In the genomic region with DNA sequence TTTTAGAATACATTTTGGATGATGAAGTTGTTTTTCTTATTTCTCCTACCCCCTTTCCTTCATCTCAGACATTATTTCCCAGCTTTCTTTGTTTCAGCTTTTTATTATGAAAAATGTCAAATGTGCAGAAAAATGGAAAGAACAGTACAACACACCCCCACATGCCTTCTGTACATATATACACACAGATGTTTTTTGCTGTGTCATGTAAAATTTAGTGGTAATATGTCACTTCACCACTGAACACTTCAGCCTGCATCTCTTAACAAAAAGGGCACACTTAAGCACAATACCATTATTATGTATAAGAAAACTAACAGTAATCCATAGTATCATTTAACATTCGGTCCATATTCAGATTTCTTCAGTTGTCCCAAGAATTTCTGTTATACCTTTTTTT, we compare ENCODE assay signal across 15 cellular contexts. TPM values are rescaled to one million over a fixed set of nuclear protein-coding genes. Genes with fewer than 3 reads are reported as not detected.
DNase-seq lines count a peak whose midpoint lies in the region; ATAC-seq and TF ChIP-seq lines count a peak whose summit lies in the region.
"Had no signal": no experiment of that assay in that cellular context is flagged by ENCODE, and none has a peak within 500 bp of the region (broad histone marks: within the 10 kb centered on the region; RNA-seq: fewer than 3 reads in every experiment).

No MANE protein-coding gene starts in this region.

- intact Hi-C loops in Right ventricle myocardium superior (cut with DNase I), result no loop called here

- peak overlapping the region; percentile 32; the same call in 1 of the 2 replicates for H3K9ac ChIP-seq in SK-N-SH

- peak overlapping the region in 1 of 2 experiments; percentile 83; a peak in 3 of 4 replicates for H3K27ac ChIP-seq in SK-N-SH (ENCODE audit: low read depth in 2 of 2, low read length in 1 of 2)
- H3K27ac ChIP-seq: 22Rv1, C4-2B had no signal

- no peak for TF ChIP-seq EP300 in SK-N-SH (IDR thresholded peaks at IDR 0.05; ENCODE audit: borderline replicate concordance in 1 of 2, low read depth in 1 of 2, low read length in 1 of 2)

- H3K4me3 Mint-ChIP-seq in chondrocyte (ENCODE audit: unreplicated experiment) (no peak overlapping the region), nephron (no peak overlapping the region)

- H3K4me3 ChIP-seq in SK-N-SH (ENCODE audit: low read depth in 2 of 2, low read length in 1 of 2), result no peak overlapping the region
- H3K4me3 ChIP-seq: HAP-1 had no signal

- no peaks in the 10 kb centered on the region for H3K27me3 Mint-ChIP-seq in chondrocyte (ENCODE audit: low read depth)
- H3K27me3 Mint-ChIP-seq in nephron (ENCODE audit: low read depth), result no peaks in the 10 kb centered on the region

- H3K9me2 ChIP-seq in SK-N-SH, result no peaks in the 10 kb centered on the region

- H3K9me3 Mint-ChIP-seq in chondrocyte (ENCODE audit: low read depth) (no peaks in the 10 kb centered on the region), nephron (no peaks in the 10 kb centered on the region)

- DNase-seq in SK-N-SH (no peak), chondrocyte (ENCODE audit: low spot score) (no peak), AML-193 (lab: John Stamatoyannopoulos, UW) (no peak), Right ventricle myocardium superior (no peak)
- no peak for DNase-seq in activated CD4-positive, CD25-positive, alpha-beta regulatory T cell treated with anti-CD3 and anti-CD28 coated beads, Interleukin-2, amount 50 U/mL, for 72 hours
- DNase-seq: COR-L47, NCI-H146, NCI-H2081 treated with DMSO at 0.1 percent for 48 hours, NCI-H524 treated with DMSO at 0.1 percent for 48 hours had no signal

- no peaks in the 10 kb centered on the region for H3K27me3 ChIP-seq in SK-N-SH (ENCODE audit: insufficient read depth)

- 96% methylated on average over 1 of the region's 1 CpG for WGBS in SK-N-SH (ENCODE audit: low lambda C conversion rate)

- H3K4me2 ChIP-seq in SK-N-SH, result peak overlapping the region; percentile 38; the same call in 1 of the 2 replicates

- POLR2A ChIA-PET in SK-N-SH (lab: Yijun Ruan, JAX), result no interaction called here

- ATAC-seq in SK-N-SH treated with all-trans-retinoic acid at 6 μM for 48 hours (no peak), GM21515 (IDR thresholded peaks at IDR 0.05; ENCODE audit: unreplicated experiment) (no peak), Right ventricle myocardium superior (ENCODE audit: poor library complexity) (no peak)

- TF ChIP-seq CTCF in SK-N-SH (IDR thresholded peaks at IDR 0.05), result no peak
- no peak for TF ChIP-seq CTCF in chondrocyte (IDR thresholded peaks at IDR 0.05)
- TF ChIP-seq CTCF in nephron (IDR thresholded peaks at IDR 0.05; ENCODE audit: unreplicated experiment in 3 of 3), result no peak

- no peaks in the 10 kb centered on the region for H3K9me3 ChIP-seq in SK-N-SH
- H3K9me3 ChIP-seq: HAP-1 had no signal

- no peaks in the 10 kb centered on the region for H3K79me2 ChIP-seq in SK-N-SH (ENCODE audit: insufficient read depth)

- peaks cover 4% of the 10 kb centered on the region for H3F3A ChIP-seq in SK-N-SH (replicated peaks; ENCODE audit: insufficient read depth)

- CTCF ChIA-PET in SK-N-SH (lab: Yijun Ruan, JAX), result no interaction called here

- H4K20me1 ChIP-seq in SK-N-SH (ENCODE audit: insufficient read depth), result no peaks in the 10 kb centered on the region

- H3K27ac Mint-ChIP-seq in chondrocyte (ENCODE audit: unreplicated experiment), result peak overlapping the region; percentile 97
- H3K27ac Mint-ChIP-seq in nephron, result peak overlapping the region; percentile 60 to 90 (median 76)

- H2AFZ ChIP-seq in SK-N-SH (ENCODE audit: low read depth), result no peak overlapping the region

- peaks cover 40 to 56% of the 10 kb centered on the region in 2 experiments for H3K36me3 ChIP-seq in SK-N-SH (replicated peaks in 1 of 2; ENCODE audit: control insufficient read depth in 1 of 2, insufficient read depth in 2 of 2, low read length in 1 of 2)

- TF ChIP-seq RAD21 in SK-N-SH (IDR thresholded peaks at IDR 0.05; ENCODE audit: low read length), result no peak

- peaks cover 6 to 19% of the 10 kb centered on the region in 2 experiments; a peak in 3 of 4 replicates for H3K4me1 ChIP-seq in SK-N-SH (ENCODE audit: control insufficient read depth in 1 of 2, insufficient read depth in 2 of 2, low read depth in 1 of 2, low read length in 1 of 2)

- H3K4me1 Mint-ChIP-seq in chondrocyte (ENCODE audit: low read depth), result peaks cover 41% of the 10 kb centered on the region
- H3K4me1 Mint-ChIP-seq in nephron, result peaks cover 25% of the 10 kb centered on the region

- H3K36me3 Mint-ChIP-seq in chondrocyte (ENCODE audit: low read depth) (peaks cover 28% of the 10 kb centered on the region), nephron (ENCODE audit: low read depth) (peaks cover 80% of the 10 kb centered on the region)

TF ChIP-seq in SK-N-SH, 30 proteins besides CTCF, POLR2A, EP300 and RAD21 (continues in another document):
- no peak for TF ChIP-seq PBX3 (IDR thresholded peaks at IDR 0.05)
- TF ChIP-seq, protein P1, sequence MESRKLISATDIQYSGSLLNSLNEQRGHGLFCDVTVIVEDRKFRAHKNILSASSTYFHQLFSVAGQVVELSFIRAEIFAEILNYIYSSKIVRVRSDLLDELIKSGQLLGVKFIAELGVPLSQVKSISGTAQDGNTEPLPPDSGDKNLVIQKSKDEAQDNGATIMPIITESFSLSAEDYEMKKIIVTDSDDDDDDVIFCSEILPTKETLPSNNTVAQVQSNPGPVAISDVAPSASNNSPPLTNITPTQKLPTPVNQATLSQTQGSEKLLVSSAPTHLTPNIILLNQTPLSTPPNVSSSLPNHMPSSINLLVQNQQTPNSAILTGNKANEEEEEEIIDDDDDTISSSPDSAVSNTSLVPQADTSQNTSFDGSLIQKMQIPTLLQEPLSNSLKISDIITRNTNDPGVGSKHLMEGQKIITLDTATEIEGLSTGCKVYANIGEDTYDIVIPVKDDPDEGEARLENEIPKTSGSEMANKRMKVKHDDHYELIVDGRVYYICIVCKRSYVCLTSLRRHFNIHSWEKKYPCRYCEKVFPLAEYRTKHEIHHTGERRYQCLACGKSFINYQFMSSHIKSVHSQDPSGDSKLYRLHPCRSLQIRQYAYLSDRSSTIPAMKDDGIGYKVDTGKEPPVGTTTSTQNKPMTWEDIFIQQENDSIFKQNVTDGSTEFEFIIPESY (IDR thresholded peaks at IDR 0.05; ENCODE audit: borderline replicate concordance, low read depth), result no peak
- TF ChIP-seq RXRA (IDR thresholded peaks at IDR 0.05; ENCODE audit: borderline replicate concordance, low read depth), result no peak
- TF ChIP-seq TAF1 (IDR thresholded peaks at IDR 0.05; ENCODE audit: borderline replicate concordance, low read depth, low read length), result no peak
- no peak for TF ChIP-seq MXI1 (IDR thresholded peaks at IDR 0.05; ENCODE audit: low read depth, low read length)
- TF ChIP-seq POLR2AphosphoS5 (IDR thresholded peaks at IDR 0.05; ENCODE audit: low read depth, low read length), result no peak

TF ChIP-seq in SK-N-SH treated with all-trans-retinoic acid at 6 μM for 48 hours, 23 proteins besides CTCF, POLR2A, EP300 and RAD21 (continues in another document):
- TF ChIP-seq, protein P2, sequence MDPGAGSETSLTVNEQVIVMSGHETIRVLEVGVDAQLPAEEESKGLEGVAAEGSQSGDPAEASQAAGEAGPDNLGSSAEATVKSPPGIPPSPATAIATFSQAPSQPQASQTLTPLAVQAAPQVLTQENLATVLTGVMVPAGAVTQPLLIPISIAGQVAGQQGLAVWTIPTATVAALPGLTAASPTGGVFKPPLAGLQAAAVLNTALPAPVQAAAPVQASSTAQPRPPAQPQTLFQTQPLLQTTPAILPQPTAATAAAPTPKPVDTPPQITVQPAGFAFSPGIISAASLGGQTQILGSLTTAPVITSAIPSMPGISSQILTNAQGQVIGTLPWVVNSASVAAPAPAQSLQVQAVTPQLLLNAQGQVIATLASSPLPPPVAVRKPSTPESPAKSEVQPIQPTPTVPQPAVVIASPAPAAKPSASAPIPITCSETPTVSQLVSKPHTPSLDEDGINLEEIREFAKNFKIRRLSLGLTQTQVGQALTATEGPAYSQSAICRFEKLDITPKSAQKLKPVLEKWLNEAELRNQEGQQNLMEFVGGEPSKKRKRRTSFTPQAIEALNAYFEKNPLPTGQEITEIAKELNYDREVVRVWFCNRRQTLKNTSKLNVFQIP (CRISPR knock-in tag; IDR thresholded peaks at IDR 0.05; ENCODE audit: borderline replicate concordance, low read depth), result no peak
- TF ChIP-seq TSHZ2 (CRISPR knock-in tag; IDR thresholded peaks at IDR 0.05) (no peak), ZNF565 (CRISPR knock-in tag; conservative IDR thresholded peaks at IDR 0.05; ENCODE audit: low read depth) (no peak), ZFP30 (CRISPR knock-in tag; IDR thresholded peaks at IDR 0.05) (no peak), ESRRG (CRISPR knock-in tag; IDR thresholded peaks at IDR 0.05) (no peak), GLIS3 (CRISPR knock-in tag; IDR thresholded peaks at IDR 0.05) (no peak), SNAI2 (CRISPR knock-in tag; IDR thresholded peaks at IDR 0.05) (no peak)

RNA-seq across cellular contexts. Expression of gene OCRL, which starts 37.8 kb away (rescaled TPM):
- polyA plus RNA-seq in SK-N-SH (2012; rRNA removed), result 18.6 and 23.3 TPM in 2 replicates
- polyA plus RNA-seq in SK-N-SH (2012; cell fraction: cytosol; rRNA removed), result 22.2 and 23.9 TPM in 2 replicates
- polyA plus RNA-seq in SK-N-SH (2012; cell fraction: nucleus; rRNA removed), result 20.6 and 43.0 TPM in 2 replicates
- total RNA-seq in chondrocyte, result 56.0 to 61.0 TPM (median 58.9 TPM) in 3 replicates
- total RNA-seq in Right ventricle myocardium superior, result 9.4 TPM

RNA-seq across cellular contexts. Expression of gene SMARCA1, which starts 54.6 kb away (rescaled TPM):
- 17.1 and 23.5 TPM in 2 replicates for polyA plus RNA-seq in SK-N-SH (2012; rRNA removed)
- 32.2 and 42.3 TPM in 2 replicates for polyA plus RNA-seq in SK-N-SH (2012; cell fraction: cytosol; rRNA removed)
- polyA plus RNA-seq in SK-N-SH (2012; cell fraction: nucleus; rRNA removed), result 9.8 and 19.4 TPM in 2 replicates
- total RNA-seq in chondrocyte (123 to 126 TPM (median 123 TPM) in 3 replicates), Right ventricle myocardium superior (27.5 TPM)
